9 cellular contexts compared by ENCODE assay signal in genomic region chr1:111990026-111990877, GRCh38. TPM values are rescaled to one million over a fixed set of nuclear protein-coding genes. Genes with fewer than 3 reads are reported as not detected.
DNase-seq lines count a peak whose midpoint lies in the region; ATAC-seq, FAIRE-seq and TF ChIP-seq lines count a peak whose summit lies in the region.
"Had no signal": no experiment of that assay in that cellular context is flagged by ENCODE, and none has a peak within 500 bp of the region (broad histone marks: within the 10 kb centered on the region; RNA-seq: fewer than 3 reads in every experiment).

No MANE protein-coding gene starts in this region.

- BruUV-seq in HepG2 (replicated peaks; lab: Mats Ljungman, UMichigan): no TSS peak

- no peaks in the 10 kb centered on the region for H3K79me2 ChIP-seq in MM.1S (ENCODE audit: low read length)
- H3K79me2 ChIP-seq in HepG2 (ENCODE audit: insufficient read depth, low read length): no peaks in the 10 kb centered on the region

- TF ChIP-seq EP300 in HepG2 (IDR thresholded peaks at IDR 0.05; ENCODE audit: low read depth in 2 of 2, low read length in 2 of 2) (no peak), HepG2 (CRISPR knock-in tag; IDR thresholded peaks at IDR 0.05; ENCODE audit: borderline replicate concordance) (no peak)

- no peaks in the 10 kb centered on the region for H3K36me3 ChIP-seq in CD8-positive, alpha-beta T cell (ENCODE audit: insufficient read depth, low read length)
- H3K36me3 ChIP-seq in MM.1S (replicated peaks; ENCODE audit: insufficient read depth, low read length) (no peaks in the 10 kb centered on the region), bronchial epithelial cell (ENCODE audit: control insufficient read depth, insufficient read depth, low read length) (no peaks in the 10 kb centered on the region), HepG2 (replicated peaks in 1 of 2; ENCODE audit: control insufficient read depth in 1 of 2, insufficient read depth in 2 of 2, low read length in 2 of 2) (no peaks in the 10 kb centered on the region), subcutaneous abdominal adipose tissue (ENCODE audit: control insufficient read depth in 5 of 5, insufficient read depth in 5 of 5, low read length in 5 of 5) (no peaks in the 10 kb centered on the region)

- intact Hi-C loops in CD8-positive, alpha-beta T cell (cut with DNase I, micrococcal nuclease): no loop called here
- intact Hi-C loops in HepG2 (cut with micrococcal nuclease; ENCODE audit: unreplicated experiment): no loop called here

- H3K27ac Mint-ChIP-seq in CD8-positive, alpha-beta T cell: no peak overlapping the region

- no peaks in the 10 kb centered on the region for H3K4me1 ChIP-seq in CD8-positive, alpha-beta T cell (ENCODE audit: insufficient read depth, low read length)
- no peaks in the 10 kb centered on the region for H3K4me1 ChIP-seq in MM.1S (ENCODE audit: low read length)
- H3K4me1 ChIP-seq in HepG2 (ENCODE audit: insufficient read depth, low read length): peaks cover 32% of the 10 kb centered on the region
- peaks cover 0 to 32% (median 28%) of the 10 kb centered on the region in 5 donors for H3K4me1 ChIP-seq in subcutaneous abdominal adipose tissue (ENCODE audit: control insufficient read depth in 5 of 5, insufficient read depth in 5 of 5, low read length in 5 of 5)

- no peaks in the 10 kb centered on the region for H3K9me2 ChIP-seq in MM.1S (replicated peaks; ENCODE audit: insufficient read depth, low read length)

- no peaks in the 10 kb centered on the region for H3K9me3 ChIP-seq in CD8-positive, alpha-beta T cell (ENCODE audit: low read length)
- no peaks in the 10 kb centered on the region for H3K9me3 ChIP-seq in MM.1S (replicated peaks; ENCODE audit: insufficient read depth, low read length)
- no peaks in the 10 kb centered on the region for H3K9me3 ChIP-seq in HepG2 (ENCODE audit: low read length)
- no peaks in the 10 kb centered on the region for H3K9me3 ChIP-seq in subcutaneous abdominal adipose tissue (ENCODE audit: control insufficient read depth in 5 of 5, low read length in 5 of 5)

- 9% methylated on average over 31 of the region's 72 CpGs for WGBS in HepG2 (ENCODE audit: low lambda C conversion rate)

- H3K4me3 Mint-ChIP-seq in CD8-positive, alpha-beta T cell: peak overlapping the region; percentile 64

- peaks cover 18% of the 10 kb centered on the region for H3K27me3 ChIP-seq in CD8-positive, alpha-beta T cell (ENCODE audit: insufficient read depth, low read length)
- H3K27me3 ChIP-seq in MM.1S (replicated peaks; ENCODE audit: insufficient read depth, low read length) (no peaks in the 10 kb centered on the region), bronchial epithelial cell (ENCODE audit: control insufficient read depth, insufficient read depth, low read length) (peaks cover 12% of the 10 kb centered on the region), HepG2 (ENCODE audit: control insufficient read depth in 1 of 2, insufficient read depth in 2 of 2, low read length in 2 of 2) (peaks cover 7 to 72% of the 10 kb centered on the region in 2 experiments; a peak in 4 of 5 replicates), subcutaneous abdominal adipose tissue (ENCODE audit: control insufficient read depth in 5 of 5, insufficient read depth in 4 of 5, low read length in 5 of 5) (peaks cover 0 to 13% (median 12%) of the 10 kb centered on the region in 5 donors)

- POLR2A ChIA-PET in CD8-positive, alpha-beta T cell (lab: Charles Lee): no interaction called here
- POLR2A ChIA-PET in HepG2 (lab: Yijun Ruan, JAX): no interaction called here

- no peaks in the 10 kb centered on the region for H4K20me1 ChIP-seq in MM.1S (ENCODE audit: insufficient read depth, low read length)
- 0 out of 2 replicates have a peak, but pooled peaks cover 3% of the 10 kb centered on the region for H4K20me1 ChIP-seq in HepG2 (ENCODE audit: insufficient read depth, low read length)

- H3K4me2 ChIP-seq in MM.1S (ENCODE audit: low read depth, low read length) (peak overlapping the region; percentile 69), HepG2 (ENCODE audit: low read depth, low read length) (peak overlapping the region; percentile 56; the same call in 1 of the 2 replicates)

- H3K9ac ChIP-seq in MM.1S (ENCODE audit: low read length) (no peak overlapping the region), HepG2 (ENCODE audit: insufficient read depth, low read depth, low read length) (no peak overlapping the region), subcutaneous abdominal adipose tissue (ENCODE audit: low read length in 5 of 5) (peak overlapping the region in 4 of 5 donors; percentile 23 to 74 (median 58))

- peaks cover 16% of the 10 kb centered on the region for H3K4me1 Mint-ChIP-seq in CD8-positive, alpha-beta T cell (ENCODE audit: low read depth)

- TF ChIP-seq CTCF in CD8-positive, alpha-beta T cell (IDR thresholded peaks at IDR 0.05): no peak
- no peak for TF ChIP-seq CTCF in MM.1S (IDR thresholded peaks at IDR 0.05; ENCODE audit: low read length)
- no peak for TF ChIP-seq CTCF in bronchial epithelial cell (IDR thresholded peaks at IDR 0.05; ENCODE audit: insufficient read depth, low read length, severe bottlenecking)
- no peak for TF ChIP-seq CTCF in HepG2 (CRISPR knock-in tag; IDR thresholded peaks at IDR 0.05)

- in situ Hi-C loops in HepG2 (cut with HindIII; ENCODE audit: extremely low pct_ligation_motif_present, low pct_unique_long_range_greater_than_20kb): no loop called here

- H3K4me3 ChIP-seq in CD8-positive, alpha-beta T cell (ENCODE audit: low read depth, low read length): no peak overlapping the region
- no peak overlapping the region for H3K4me3 ChIP-seq in MM.1S (ENCODE audit: low read length)
- peak overlapping the region; percentile 47 for H3K4me3 ChIP-seq in bronchial epithelial cell (ENCODE audit: low read depth, low read length)
- H3K4me3 ChIP-seq in HepG2 (replicated peaks in 1 of 3; ENCODE audit: insufficient read depth in 1 of 3, low read depth in 2 of 3, low read length in 3 of 3): peak overlapping the region in 2 of 3 experiments; percentile 36 to 55; a peak in 3 of 6 replicates
- H3K4me3 ChIP-seq in subcutaneous abdominal adipose tissue (ENCODE audit: low read depth in 1 of 5, low read length in 5 of 5): peak overlapping the region; percentile 15 to 80 (median 64)

- FAIRE-seq in bronchial epithelial cell (lab: Jason Lieb, UNC): no peak
- FAIRE-seq in HepG2 (lab: Jason Lieb, UNC): no peak
- FAIRE-seq: islet of Langerhans had no signal

- no peaks in the 10 kb centered on the region for H3K36me3 Mint-ChIP-seq in CD8-positive, alpha-beta T cell

- ATAC-seq in CD8-positive, alpha-beta T cell: no peak
- ATAC-seq in HepG2 (peak; percentile 53), HG03280 (IDR thresholded peaks at IDR 0.05; ENCODE audit: unreplicated experiment) (no peak), HG03469 (IDR thresholded peaks at IDR 0.05; ENCODE audit: unreplicated experiment) (no peak)

- H3K9me3 Mint-ChIP-seq in CD8-positive, alpha-beta T cell: no peaks in the 10 kb centered on the region

- H2AFZ ChIP-seq in MM.1S (ENCODE audit: low read length): no peak overlapping the region
- H2AFZ ChIP-seq in HepG2 (ENCODE audit: low read length): no peak overlapping the region

- peaks cover 49% of the 10 kb centered on the region for H3K27me3 Mint-ChIP-seq in CD8-positive, alpha-beta T cell (ENCODE audit: low read depth)

- no peak overlapping the region for H3K27ac ChIP-seq in CD8-positive, alpha-beta T cell (ENCODE audit: low read depth, low read length)
- H3K27ac ChIP-seq in MM.1S (ENCODE audit: low read length): no peak overlapping the region
- H3K27ac ChIP-seq in HepG2 (ENCODE audit: extremely low read length, insufficient read depth, low read length): no peak overlapping the region
- no peak overlapping the region for H3K27ac ChIP-seq in subcutaneous abdominal adipose tissue (ENCODE audit: low read depth, low read length)

- H3F3A ChIP-seq in MM.1S (ENCODE audit: insufficient read depth, low read length): no peaks in the 10 kb centered on the region

- DNase-seq in CD8-positive, alpha-beta T cell: no peak
- DNase-seq in MM.1S (no peak), bronchial epithelial cell (ENCODE audit: low read depth) (no peak), HepG2 (ENCODE audit: low spot score) (no peak), cerebellar nuclear complex (lab: John Stamatoyannopoulos, UW) (no peak)

- CTCF ChIA-PET in CD8-positive, alpha-beta T cell (lab: Charles Lee): no interaction called here
- CTCF ChIA-PET in HepG2 (lab: Yijun Ruan, JAX; ENCODE audit: low intra/inter-chr PET ratio, low total read pairs): no interaction called here

- no peak for TF ChIP-seq RAD21 in HepG2 (CRISPR knock-in tag; IDR thresholded peaks at IDR 0.05)

- TF ChIP-seq POLR2A in HepG2 (IDR thresholded peaks at IDR 0.05; ENCODE audit: insufficient read depth in 1 of 2, low read depth in 2 of 2, low read length in 2 of 2): no peak

TF ChIP-seq in HepG2, 621 proteins besides CTCF, POLR2A, EP300 and RAD21:
- TF ChIP-seq SUZ12 (IDR thresholded peaks at IDR 0.05; ENCODE audit: low read depth, low read length) (no peak), ZFY (CRISPR knock-in tag; IDR thresholded peaks at IDR 0.05) (0 out of 2 replicates have a peak, but pooled peaks have one; percentile 9)

RNA-seq across cellular contexts. Expression of gene KCND3, which starts 0.8 kb away (rescaled TPM):
- total RNA-seq in CD8-positive, alpha-beta T cell: not detected
- under 0.01 and 0.13 TPM in 2 replicates for total RNA-seq in bronchial epithelial cell
- total RNA-seq in HepG2 (2016; rRNA removed; fragmentation: Illumina TruSeq; extraction: Trizol): not detected in 2 replicates
- not detected in 2 replicates for total RNA-seq in HepG2 (2016; cell fraction: cytosol; rRNA removed; fragmentation: Illumina TruSeq; extraction: Trizol; ENCODE audit: low read depth)
- total RNA-seq in HepG2 (2016; cell fraction: insoluble cytoplasmic fraction; rRNA removed; fragmentation: Illumina TruSeq; extraction: Trizol): not detected in 2 replicates
- total RNA-seq in HepG2 (2016; cell fraction: membrane; rRNA removed; fragmentation: Illumina TruSeq; extraction: Trizol): not detected in 2 replicates
- total RNA-seq in HepG2 (2016; cell fraction: nucleus; rRNA removed; fragmentation: Illumina TruSeq; extraction: Trizol): not detected in 2 replicates
- 0.04 and 0.09 TPM in 2 replicates for polyA plus RNA-seq in HepG2 (2011; rRNA removed)
- polyA plus RNA-seq in HepG2 (2011; cell fraction: cytosol; rRNA removed): 0.03 and 0.05 TPM in 2 replicates
- 0.02 and 0.11 TPM in 2 replicates for polyA plus RNA-seq in HepG2 (2011; cell fraction: nucleus; rRNA removed)
- not detected in 2 replicates for polyA plus RNA-seq in HepG2 (2012)
- polyA plus RNA-seq in HepG2 (2016; cell fraction: cytosol; fragmentation: Illumina TruSeq; extraction: Trizol; ENCODE audit: low read depth): not detected in 2 replicates
- not detected in 2 replicates for polyA plus RNA-seq in HepG2 (2016; cell fraction: insoluble cytoplasmic fraction; fragmentation: Illumina TruSeq; extraction: Trizol; ENCODE audit: low read depth)
- not detected in 2 replicates for polyA plus RNA-seq in HepG2 (2016; cell fraction: membrane; fragmentation: Illumina TruSeq; extraction: Trizol; ENCODE audit: low read depth)
- polyA plus RNA-seq in HepG2 (2016; cell fraction: nucleus; fragmentation: Illumina TruSeq; extraction: Trizol; ENCODE audit: insufficient read depth, low read depth): not detected in 2 replicates
- polyA minus RNA-seq in HepG2 (2011; rRNA and poly(A)+ RNA removed; ENCODE audit: low replicate concordance): 0.20 TPM in 1 of 2 replicates, not detected in the other
- polyA minus RNA-seq in HepG2 (2011; cell fraction: cytosol; rRNA and poly(A)+ RNA removed): 0.10 TPM in 1 of 2 replicates, not detected in the other
- 0.12 TPM in 1 of 2 replicates, not detected in the other for polyA minus RNA-seq in HepG2 (2011; cell fraction: nucleus; rRNA and poly(A)+ RNA removed)

Comparison
In these comparisons a context has a peak if more than half of its experiments do, and no peak if none do; other contexts are left out.
1. H3K4me3 ChIP-seq: peak in bronchial epithelial cell (single experiment), HepG2 (2 of 3) and subcutaneous abdominal adipose tissue (5 of 5); none in CD8-positive, alpha-beta T cell (single experiment) and MM.1S (single experiment).
2. H3K9ac ChIP-seq: peak in subcutaneous abdominal adipose tissue (4 of 5); none in MM.1S (single experiment) and HepG2 (single experiment).